In the genomic region with DNA sequence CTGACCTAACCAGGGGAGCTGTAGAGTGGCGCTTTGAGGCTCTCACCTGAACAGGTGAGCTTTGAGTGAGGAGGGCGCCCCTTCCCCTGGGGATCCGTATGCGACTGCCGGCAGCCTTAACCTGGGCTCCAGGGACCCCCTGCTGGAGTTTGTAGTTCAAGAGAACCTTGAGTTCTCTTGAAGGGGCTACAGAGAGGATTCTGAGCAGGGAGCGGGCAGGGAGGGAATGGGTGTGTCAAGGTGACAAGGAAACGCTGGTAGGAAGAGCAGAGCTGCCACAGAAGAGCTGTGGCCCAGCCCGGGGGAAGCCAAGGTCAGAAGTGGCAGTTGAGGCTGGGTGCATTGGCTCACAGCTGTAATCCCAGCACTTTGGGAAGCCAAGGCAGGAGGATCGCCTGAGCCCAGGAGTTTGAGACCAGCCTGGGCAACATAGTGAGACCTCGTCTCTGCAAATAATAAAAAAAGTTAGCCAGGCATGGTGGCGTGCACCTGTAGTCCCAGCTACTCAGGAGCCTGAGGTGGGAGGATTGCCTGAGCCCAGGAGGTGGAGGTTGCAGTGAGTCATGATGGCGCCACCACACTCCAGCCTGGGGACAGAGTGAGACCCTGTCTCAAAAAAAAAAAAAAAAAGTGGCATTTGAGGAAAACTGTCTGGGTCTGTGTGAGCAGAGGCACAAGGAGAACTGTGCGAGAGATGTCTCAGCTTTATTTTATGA, we compare ENCODE assay signal across 10 cellular contexts. TPM values are rescaled to one million over a fixed set of nuclear protein-coding genes. Genes with fewer than 3 reads are reported as not detected.
DNase-seq lines count a peak whose midpoint lies in the region; ATAC-seq and TF ChIP-seq lines count a peak whose summit lies in the region.
"Had no signal": no experiment of that assay in that cellular context is flagged by ENCODE, and none has a peak within 500 bp of the region (broad histone marks: within the 10 kb centered on the region; RNA-seq: fewer than 3 reads in every experiment).

No MANE protein-coding gene starts in this region.

- TF ChIP-seq CTCF in WERI-Rb-1 (IDR thresholded peaks at IDR 0.05; ENCODE audit: low read depth, low read length) (no peak), retinal pigment epithelial cell (conservative IDR thresholded peaks at IDR 0.05; ENCODE audit: low read depth, low read length) (no peak), osteoblast (IDR thresholded peaks at IDR 0.05; ENCODE audit: extremely low read depth, low read depth, low read length) (no peak)

- H3K27ac ChIP-seq in WERI-Rb-1 (peak overlapping the region; percentile 96), iPS DF 6.9 (ENCODE audit: low read length) (no peak overlapping the region), osteoblast (ENCODE audit: low read depth, low read length) (no peak overlapping the region)
- H3K27ac ChIP-seq: SJCRH30 had no signal

- H3K36me3 ChIP-seq in WERI-Rb-1 (peaks cover 68% of the 10 kb centered on the region), iPS DF 6.9 (ENCODE audit: control insufficient read depth, insufficient read depth, low read length) (peaks cover 8% of the 10 kb centered on the region; the same call in 1 of the 2 replicates), osteoblast (ENCODE audit: insufficient read depth, low read length) (no peaks in the 10 kb centered on the region)

- H3K9me3 ChIP-seq in WERI-Rb-1 (ENCODE audit: severe bottlenecking) (no peaks in the 10 kb centered on the region), iPS DF 6.9 (ENCODE audit: control insufficient read depth, insufficient read depth, low read length) (no peaks in the 10 kb centered on the region), osteoblast (ENCODE audit: low read depth, low read length) (no peaks in the 10 kb centered on the region)
- H3K9me3 ChIP-seq: SJCRH30 had no signal

- peak; percentile 52 for DNase-seq in HT-29 (ENCODE audit: low spot score)
- DNase-seq in WERI-Rb-1, result no peak
- no peak for DNase-seq in iPS DF 6.9 (ENCODE audit: low read depth, low spot score)
- no peak for DNase-seq in retinal pigment epithelial cell (ENCODE audit: low read depth)
- DNase-seq in osteoblast (ENCODE audit: insufficient read length, low spot score, missing footprints), result no peak
- no peak for DNase-seq in OCI-M2 (lab: John Stamatoyannopoulos, UW; ENCODE audit: unreplicated experiment)
- DNase-seq: aorta, midbrain, SJCRH30 had no signal

- H3K4me3 ChIP-seq in WERI-Rb-1 (ENCODE audit: low read depth, low read length) (peak overlapping the region; percentile 63), iPS DF 6.9 (ENCODE audit: low read length) (peak overlapping the region; percentile 68; the same call in 1 of the 2 replicates), retinal pigment epithelial cell (ENCODE audit: low read length) (peak overlapping the region; percentile 50), osteoblast (ENCODE audit: insufficient read depth, low read length) (no peak overlapping the region)
- H3K4me3 ChIP-seq: SJCRH30 had no signal

- H3K27me3 ChIP-seq in WERI-Rb-1 (ENCODE audit: insufficient read depth, low read depth, severe bottlenecking), result no peaks in the 10 kb centered on the region
- H3K27me3 ChIP-seq in iPS DF 6.9 (ENCODE audit: control insufficient read depth, insufficient read depth, low read length), result no peaks in the 10 kb centered on the region
- peaks cover 15% of the 10 kb centered on the region for H3K27me3 ChIP-seq in osteoblast (ENCODE audit: insufficient read depth, low read length)
- H3K27me3 ChIP-seq: SJCRH30 had no signal

- H3K4me2 ChIP-seq in osteoblast (ENCODE audit: insufficient read depth, low read length), result no peak overlapping the region

- no CpG with 5 or more reads among the region's 13 CpGs for WGBS in iPS DF 6.9 (ENCODE audit: insufficient coverage, insufficient read length)

- no peak for ATAC-seq in HG02623 (IDR thresholded peaks at IDR 0.05; ENCODE audit: unreplicated experiment)

- no peaks in the 10 kb centered on the region for H4K20me1 ChIP-seq in osteoblast (ENCODE audit: insufficient read depth, low read length)

- no peak overlapping the region for H2AFZ ChIP-seq in osteoblast (ENCODE audit: low read length)

- H3K79me2 ChIP-seq in osteoblast (ENCODE audit: insufficient read depth, low read length), result no peaks in the 10 kb centered on the region

- H3K4me1 ChIP-seq in iPS DF 6.9 (ENCODE audit: control insufficient read depth, insufficient read depth, low read length), result peaks cover 3% of the 10 kb centered on the region; the same call in 1 of the 2 replicates
- no peaks in the 10 kb centered on the region for H3K4me1 ChIP-seq in osteoblast (ENCODE audit: insufficient read depth, low read length)

RNA-seq across cellular contexts. Expression of a gene that starts 1.2 kb away (rescaled TPM):
- total RNA-seq in HT-29 (2014; rRNA removed; shearing (Covaris generic)), result 162 and 184 TPM in 2 replicates
- 0.36 and 0.59 TPM in 2 replicates for total RNA-seq in osteoblast
- total RNA-seq: SJCRH30 had no signal

RNA-seq across cellular contexts. Expression of a gene that starts 10.4 kb away (rescaled TPM):
- 108 and 134 TPM in 2 replicates for total RNA-seq in HT-29 (2014; rRNA removed; shearing (Covaris generic))
- total RNA-seq in osteoblast, result 9.7 and 10.9 TPM in 2 replicates

RNA-seq across cellular contexts. Expression of a gene that starts 11.4 kb away (rescaled TPM):
- 12.3 and 13.6 TPM in 2 replicates for total RNA-seq in HT-29 (2014; rRNA removed; shearing (Covaris generic))
- total RNA-seq in osteoblast, result 8.7 and 10.3 TPM in 2 replicates

Comparison
In these comparisons a context has a peak if more than half of its experiments do, and no peak if none do; other contexts are left out.
1. RNA of a gene that starts 1.2 kb away (total RNA-seq): 162 to 184 TPM in HT-29; 0.36 to 0.59 TPM in osteoblast; every median in the first group is over 100 times any median in the second.